In genomic region chr9:129027685-129028191, GRCh38 we compare ENCODE assay signal across 8 cellular contexts. TPM values are rescaled to one million over a fixed set of nuclear protein-coding genes. Genes with fewer than 3 reads are reported as not detected.
DNase-seq lines count a peak whose midpoint lies in the region; ATAC-seq and TF ChIP-seq lines count a peak whose summit lies in the region.

No MANE protein-coding gene starts in this region.

- no peak overlapping the region for H3K27ac Mint-ChIP-seq in GM23338
- H3K27ac Mint-ChIP-seq in activated CD4-positive, alpha-beta memory T cell treated with anti-CD3 and anti-CD28 coated beads, Interleukin-2, amount 10 ng/mL, durations not matched to agents 7 days and 5 days = peak overlapping the region; percentile 74

- H3K4me1 ChIP-seq in GM23338 (ENCODE audit: insufficient read depth) (peaks cover 9% of the 10 kb centered on the region), Loucy (ENCODE audit: insufficient read depth, low read length, poor library complexity, severe bottlenecking) (peaks cover 10% of the 10 kb centered on the region), gastroesophageal sphincter (peaks cover 0 to 45% (median 25%) of the 10 kb centered on the region in 3 donors), prostate gland (replicated peaks) (peaks cover 9% of the 10 kb centered on the region)

- TF ChIP-seq POLR2A in gastroesophageal sphincter (IDR thresholded peaks at IDR 0.05) (no peak), prostate gland (IDR thresholded peaks at IDR 0.05) (peak; percentile 35)

- H3K9me3 ChIP-seq in Loucy (ENCODE audit: insufficient read depth, low read depth, low read length) (no peaks in the 10 kb centered on the region), gastroesophageal sphincter (no peaks in the 10 kb centered on the region), prostate gland (no peaks in the 10 kb centered on the region)

- no peak for TF ChIP-seq EP300 in gastroesophageal sphincter (IDR thresholded peaks at IDR 0.05)

- H3K27me3 Mint-ChIP-seq in GM23338 (ENCODE audit: insufficient read depth, low read depth, poor library complexity) = no peaks in the 10 kb centered on the region
- no peaks in the 10 kb centered on the region for H3K27me3 Mint-ChIP-seq in activated CD4-positive, alpha-beta memory T cell treated with anti-CD3 and anti-CD28 coated beads, Interleukin-2, amount 10 ng/mL, durations not matched to agents 7 days and 5 days

- POLR2A ChIA-PET in activated CD4-positive, alpha-beta memory T cell treated with anti-CD3 and anti-CD28 coated beads, Interleukin-2, amount 10 ng/mL, durations not matched to agents 7 days and 5 days (lab: Charles Lee) = interaction anchor here (1.0 to 1.6 kb wide), 4 partner anchors 9 to 304 kb away, joined by 3 to 5 read pairs (median 4); partner anchors contain the start of genes MIGA2 and ZDHHC12

- peak overlapping the region; percentile 79 for H3K4me2 ChIP-seq in GM23338
- H3K4me2 ChIP-seq in Loucy (ENCODE audit: low read depth, low read length, poor library complexity, severe bottlenecking) = peak overlapping the region; percentile 76

- no peak overlapping the region for H2AFZ ChIP-seq in GM23338
- H2AFZ ChIP-seq in Loucy (ENCODE audit: low read length) = no peak overlapping the region; the same call in 1 of the 2 replicates

- H3K4me3 ChIP-seq in GM23338 = peak overlapping the region; percentile 78
- H3K4me3 ChIP-seq in Loucy (ENCODE audit: low read length, poor library complexity, severe bottlenecking) = peak overlapping the region; percentile 77
- H3K4me3 ChIP-seq in gastroesophageal sphincter = peak overlapping the region; percentile 61 to 89
- H3K4me3 ChIP-seq in prostate gland = peak overlapping the region; percentile 54 to 71

- H3K9me2 ChIP-seq in GM23338 (ENCODE audit: insufficient read depth) = no peaks in the 10 kb centered on the region
- H3K9me2 ChIP-seq in Loucy (replicated peaks; ENCODE audit: low read depth, low read length) = no peaks in the 10 kb centered on the region

- peak; percentile 54 to 80 (median 63) for DNase-seq in activated CD4-positive, CD25-positive, alpha-beta regulatory T cell (lab: John Stamatoyannopoulos, UW)
- DNase-seq in activated CD4-positive, CD25-positive, alpha-beta regulatory T cell treated with anti-CD3 and anti-CD28 coated beads, Interleukin-2, amount 50 U/mL, for 72 hours = no peak
- DNase-seq in GM23338 (ENCODE audit: low spot score) (peak; percentile 71), prostate gland (ENCODE audit: low spot score) (no peak), CD1c-positive myeloid dendritic cell (ENCODE audit: extremely low spot score) (no peak)
- DNase-seq in activated CD4-positive, alpha-beta memory T cell treated with anti-CD3 and anti-CD28 coated beads, Interleukin-2, amount 10 ng/mL, durations not matched to agents 7 days and 5 days = peak; percentile 79

- ATAC-seq in GM23338 (peak; percentile 36), gastroesophageal sphincter (peak; percentile 59)

- H3K9me3 Mint-ChIP-seq in GM23338 = no peaks in the 10 kb centered on the region
- no peaks in the 10 kb centered on the region for H3K9me3 Mint-ChIP-seq in activated CD4-positive, alpha-beta memory T cell treated with anti-CD3 and anti-CD28 coated beads, Interleukin-2, amount 10 ng/mL, durations not matched to agents 7 days and 5 days

- H3K27me3 ChIP-seq in GM23338 (ENCODE audit: insufficient read depth) (no peaks in the 10 kb centered on the region), Loucy (ENCODE audit: insufficient read depth, low read length, poor library complexity, severe bottlenecking) (no peaks in the 10 kb centered on the region), gastroesophageal sphincter (no peaks in the 10 kb centered on the region), prostate gland (replicated peaks; ENCODE audit: insufficient read depth) (no peaks in the 10 kb centered on the region)

- H3F3A ChIP-seq in GM23338 (replicated peaks; ENCODE audit: low read depth) (no peaks in the 10 kb centered on the region), Loucy (ENCODE audit: low read depth) (no peaks in the 10 kb centered on the region)

- H3K4me1 Mint-ChIP-seq in GM23338 = peaks cover 27% of the 10 kb centered on the region
- H3K4me1 Mint-ChIP-seq in activated CD4-positive, alpha-beta memory T cell treated with anti-CD3 and anti-CD28 coated beads, Interleukin-2, amount 10 ng/mL, durations not matched to agents 7 days and 5 days = peaks cover 29% of the 10 kb centered on the region

- H3K36me3 Mint-ChIP-seq in GM23338 (ENCODE audit: low read depth) = no peaks in the 10 kb centered on the region; the same call in 2 of the 3 replicates
- H3K36me3 Mint-ChIP-seq in activated CD4-positive, alpha-beta memory T cell treated with anti-CD3 and anti-CD28 coated beads, Interleukin-2, amount 10 ng/mL, durations not matched to agents 7 days and 5 days (ENCODE audit: low read depth) = no peaks in the 10 kb centered on the region

- no CpG with 5 or more reads among the region's 47 CpGs for WGBS in gastroesophageal sphincter (ENCODE audit: low coverage in 1 of 2), 2 donors
- WGBS in prostate gland = 3% methylated on average over 29 of the region's 47 CpGs

- peak overlapping the region; percentile 78 for H3K4me3 Mint-ChIP-seq in GM23338
- peak overlapping the region; percentile 84 for H3K4me3 Mint-ChIP-seq in activated CD4-positive, alpha-beta memory T cell treated with anti-CD3 and anti-CD28 coated beads, Interleukin-2, amount 10 ng/mL, durations not matched to agents 7 days and 5 days

- peak overlapping the region; percentile 59 for H3K9ac ChIP-seq in Loucy (ENCODE audit: low read depth, low read length, poor library complexity, severe bottlenecking)

- H3K36me3 ChIP-seq in GM23338 (ENCODE audit: insufficient read depth) (no peaks in the 10 kb centered on the region), Loucy (ENCODE audit: insufficient read depth, low read length) (no peaks in the 10 kb centered on the region), gastroesophageal sphincter (no peaks in the 10 kb centered on the region), prostate gland (no peaks in the 10 kb centered on the region)

- intact Hi-C loops in prostate gland (cut with DNase I) = loop anchor here (1.0 to 5.0 kb wide), 2 partner anchors 9 to 35 kb away; partner anchors contain the start of gene MIGA2

- H3K79me2 ChIP-seq in GM23338 (replicated peaks; ENCODE audit: insufficient read depth) (peaks cover 41% of the 10 kb centered on the region), Loucy (ENCODE audit: insufficient read depth, low read length) (peaks cover 24% of the 10 kb centered on the region)

- CTCF ChIA-PET in activated CD4-positive, alpha-beta memory T cell treated with anti-CD3 and anti-CD28 coated beads, Interleukin-2, amount 10 ng/mL, durations not matched to agents 7 days and 5 days (lab: Charles Lee) = interaction anchor here (0.6 to 1.7 kb wide), 7 partner anchors 8 to 209 kb away, joined by 3 to 7 read pairs (median 3); partner anchors contain the start of genes ENDOG and MIGA2

- H3K27ac ChIP-seq in GM23338 (ENCODE audit: low read depth) = no peak overlapping the region
- H3K27ac ChIP-seq in gastroesophageal sphincter = peak overlapping the region in 3 of 4 donors; percentile 82 to 89 (median 86)
- H3K27ac ChIP-seq in prostate gland = peak overlapping the region; percentile 51 to 81

- no peak for TF ChIP-seq CTCF in GM23338 (conservative IDR thresholded peaks at IDR 0.05; ENCODE audit: low read depth in 2 of 2)
- TF ChIP-seq CTCF in Loucy (conservative IDR thresholded peaks at IDR 0.05; ENCODE audit: low read length) = no peak
- TF ChIP-seq CTCF in gastroesophageal sphincter (IDR thresholded peaks at IDR 0.05) = no peak
- TF ChIP-seq CTCF in prostate gland (IDR thresholded peaks at IDR 0.05) = peak in 1 of 4 experiments; percentile 20

- H4K20me1 ChIP-seq in GM23338 (replicated peaks; ENCODE audit: insufficient read depth) (peaks cover 19% of the 10 kb centered on the region), Loucy (ENCODE audit: insufficient read depth, low read length, poor library complexity, severe bottlenecking) (peaks cover 11% of the 10 kb centered on the region)

TF ChIP-seq in GM23338, 12 proteins besides CTCF, POLR2A, EP300 and RAD21 (continues in another document):
- TF ChIP-seq STAT1 (IDR thresholded peaks at IDR 0.05; ENCODE audit: unreplicated experiment) (no peak), JUNB (IDR thresholded peaks at IDR 0.05; ENCODE audit: unreplicated experiment) (no peak), EZH2 (IDR thresholded peaks at IDR 0.05; ENCODE audit: low read depth, unreplicated experiment) (no peak), POLR2AphosphoS5 (IDR thresholded peaks at IDR 0.05; ENCODE audit: low read depth) (no peak)

RNA-seq across cellular contexts. Expression of gene SH3GLB2, which starts 0.4 kb away (rescaled TPM):
- 64.3 and 68.0 TPM in 2 replicates for total RNA-seq in GM23338 (2014; rRNA removed; shearing (Covaris generic))
- 21.9 and 22.8 TPM in 2 replicates for polyA plus RNA-seq in GM23338 (2016; fragmentation: Nextera tagmentation; extraction: Ambion mirVana)
- 10 to 100 TPM; 87.0 to 90.5 TPM for total RNA-seq in activated CD4-positive, alpha-beta memory T cell treated with anti-CD3 and anti-CD28 coated beads, Interleukin-2, amount 10 ng/mL, durations not matched to agents 7 days and 5 days
- 100 to 1,000 TPM in 1 of 4 donors, 10 to 100 TPM in 3; 80.3 to 123 (median 83.6) TPM for total RNA-seq in gastroesophageal sphincter
- total RNA-seq in prostate gland = 100 to 1,000 TPM; 113 to 178 TPM

RNA-seq across cellular contexts. Expression of gene MIGA2, which starts 8.7 kb away (rescaled TPM):
- total RNA-seq in GM23338 (2014; rRNA removed; shearing (Covaris generic)) = 37.1 and 47.8 TPM in 2 replicates
- 15.3 and 19.3 TPM in 2 replicates for polyA plus RNA-seq in GM23338 (2016; fragmentation: Nextera tagmentation; extraction: Ambion mirVana)
- total RNA-seq in activated CD4-positive, alpha-beta memory T cell treated with anti-CD3 and anti-CD28 coated beads, Interleukin-2, amount 10 ng/mL, durations not matched to agents 7 days and 5 days = 10 to 100 TPM; 36.5 to 40.9 TPM
- 10 to 100 TPM; 16.2 to 38.3 (median 24.6) TPM for total RNA-seq in gastroesophageal sphincter
- 10 to 100 TPM; 54.5 to 56.5 TPM for total RNA-seq in prostate gland

RNA-seq across cellular contexts. Expression of gene DOLPP1, which starts 53.2 kb away (rescaled TPM):
- 30.0 and 31.9 TPM in 2 replicates for total RNA-seq in GM23338 (2014; rRNA removed; shearing (Covaris generic))
- polyA plus RNA-seq in GM23338 (2016; fragmentation: Nextera tagmentation; extraction: Ambion mirVana) = 20.5 and 23.3 TPM in 2 replicates
- total RNA-seq in activated CD4-positive, alpha-beta memory T cell treated with anti-CD3 and anti-CD28 coated beads, Interleukin-2, amount 10 ng/mL, durations not matched to agents 7 days and 5 days = 10 to 100 TPM; 12.9 to 16.3 TPM
- total RNA-seq in gastroesophageal sphincter (1 to 10 TPM; 2.7 to 6.2 (median 6.0) TPM), prostate gland (10 to 100 TPM; 13.5 to 24.1 TPM)

Comparison
In these comparisons a context has a peak if more than half of its experiments do, and no peak if none do; other contexts are left out.
1. DNase-seq: peak in activated CD4-positive, CD25-positive, alpha-beta regulatory T cell (4 of 4), GM23338 (single experiment) and activated CD4-positive, alpha-beta memory T cell treated with anti-CD3 and anti-CD28 coated beads, Interleukin-2, amount 10 ng/mL, durations not matched to agents 7 days and 5 days (single experiment); none in activated CD4-positive, CD25-positive, alpha-beta regulatory T cell treated with anti-CD3 and anti-CD28 coated beads, Interleukin-2, amount 50 U/mL, for 72 hours (single experiment), prostate gland (single experiment) and CD1c-positive myeloid dendritic cell (single experiment).
2. Peak in every context shown above with its lines, with median percentiles within 50 percentile points of each other: H3K4me3 ChIP-seq.